In the genomic region with DNA sequence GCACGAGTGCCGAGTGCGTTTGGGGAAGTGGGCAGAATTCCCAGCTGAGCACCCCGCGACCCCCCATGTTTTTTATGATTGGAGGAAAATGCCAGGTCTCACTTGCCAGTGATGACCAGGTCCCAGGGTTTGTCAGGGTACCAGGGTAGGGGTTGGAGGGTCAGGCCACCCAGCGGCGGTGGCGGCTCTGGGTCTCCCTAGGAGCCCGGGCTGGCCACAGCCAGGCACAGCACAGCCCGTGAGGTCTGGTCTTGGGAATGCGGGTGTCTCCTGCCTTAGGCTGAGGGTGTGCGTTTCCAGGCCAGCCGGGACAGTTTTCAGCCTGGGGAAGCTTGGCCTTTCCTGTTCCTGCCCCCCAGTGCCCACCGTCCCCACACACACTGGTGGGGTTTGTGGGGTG, we compare ENCODE assay signal across 28 cellular contexts. TPM values are rescaled to one million over a fixed set of nuclear protein-coding genes. Genes with fewer than 3 reads are reported as not detected.
"Had no signal": no experiment of that assay in that cellular context is flagged by ENCODE, and none has a peak within 500 bp of the region (broad histone marks: within the 10 kb centered on the region; RNA-seq: fewer than 3 reads in every experiment).

No MANE protein-coding gene starts in this region.

- ATAC-seq: foreskin keratinocyte; natural killer cell treated with Interleukin-12 subunit alpha and Interleukin-12 subunit beta and Interleukin-15 and Interleukin-18, amount 100 ng/mL, for 72 hours; sciatic nerve had no signal

- H3K36me3 ChIP-seq: esophagus muscularis mucosa, heart right ventricle, pancreas, prostate gland, tibial nerve had no signal

- H3K27ac ChIP-seq: cardiac muscle cell, esophagus muscularis mucosa, foreskin keratinocyte, heart right ventricle, left ventricle myocardium inferior, pancreas, skin epidermis, stomach, suprapubic skin, tibial nerve had no signal

- H3K9me3 ChIP-seq: pancreas, prostate gland had no signal

- H3K4me1 ChIP-seq: esophagus muscularis mucosa, foreskin keratinocyte, heart right ventricle, left ventricle myocardium inferior, pancreas, prostate gland, stomach, suprapubic skin had no signal

- H3K4me3 Mint-ChIP-seq: activated naive CD8-positive, alpha-beta T cell; activated T-cell treated with anti-CD3 and anti-CD28 coated beads, Interleukin-2, amount 50 U/mL, for 72 hours; natural killer cell treated with Interleukin-12 subunit alpha and Interleukin-12 subunit beta and Interleukin-15 and Interleukin-18, amount 100 ng/mL, for 72 hours; stimulated activated memory B cell treated with anti-CD40 and anti-IgM and Interleukin-4, amounts not matched to agents 10 μg/mL and 1 μg/mL and 100 μg/mL, for 72 hours had no signal

- DNase-seq: activated CD4-positive, alpha-beta T cell treated with anti-CD3 and anti-CD28 coated beads, Interleukin-2, amount 50 U/mL, for 1 hour; activated effector memory CD4-positive, alpha-beta T cell treated with Interleukin-2 at 50 U/mL for 16 hours; activated naive CD4-positive, alpha-beta T cell treated with Interleukin-2 at 50 U/mL for 16 hours; activated T-cell treated with anti-CD3 and anti-CD28 coated beads for 4 hours; activated T-cell treated with anti-CD3 and anti-CD28 coated beads, Interleukin-2, amount 50 U/mL, for 72 hours; foreskin keratinocyte; left ventricle myocardium inferior; mucosa of descending colon; stimulated activated CD4-positive, alpha-beta T cell treated with anti-CD3 and anti-CD28 coated beads, Interleukin-4, amount 100 ng/mL, for 4 hours; stomach; T-helper 2 cell had no signal

- FAIRE-seq: islet of Langerhans, pancreas had no signal

- H3K27me3 ChIP-seq: cardiac muscle cell, foreskin keratinocyte, pancreas had no signal

- H3K27ac Mint-ChIP-seq: activated naive CD8-positive, alpha-beta T cell; activated T-cell treated with anti-CD3 and anti-CD28 coated beads, Interleukin-2, amount 50 U/mL, for 72 hours; natural killer cell treated with Interleukin-12 subunit alpha and Interleukin-12 subunit beta and Interleukin-15 and Interleukin-18, amount 100 ng/mL, for 72 hours; stimulated activated memory B cell treated with anti-CD40 and anti-IgM and Interleukin-4, amounts not matched to agents 10 μg/mL and 1 μg/mL and 100 μg/mL, for 72 hours had no signal

- H3K4me3 ChIP-seq: cardiac muscle cell, lung, mucosa of descending colon, pancreas, prostate gland had no signal

- H3K27me3 Mint-ChIP-seq: activated naive CD8-positive, alpha-beta T cell; natural killer cell treated with Interleukin-12 subunit alpha and Interleukin-12 subunit beta and Interleukin-15 and Interleukin-18, amount 100 ng/mL, for 72 hours; stimulated activated memory B cell treated with anti-CD40 and anti-IgM and Interleukin-4, amounts not matched to agents 10 μg/mL and 1 μg/mL and 100 μg/mL, for 72 hours had no signal

RNA-seq across cellular contexts. Expression of gene GABRD, which starts 53.7 kb away (rescaled TPM):
- total RNA-seq: activated T-cell treated with anti-CD3 and anti-CD28 coated beads, Interleukin-2, amount 50 U/mL, for 72 hours; cardiac muscle cell; esophagus muscularis mucosa; foreskin keratinocyte; mesenteric fat pad; mucosa of descending colon; myocyte; natural killer cell treated with Interleukin-12 subunit alpha and Interleukin-12 subunit beta and Interleukin-15 and Interleukin-18, amount 100 ng/mL, for 72 hours; sciatic nerve had no signal
- polyA plus RNA-seq: aorta, cardiac muscle cell, foreskin keratinocyte had no signal
